8 cellular contexts compared by ENCODE assay signal in the genomic region with DNA sequence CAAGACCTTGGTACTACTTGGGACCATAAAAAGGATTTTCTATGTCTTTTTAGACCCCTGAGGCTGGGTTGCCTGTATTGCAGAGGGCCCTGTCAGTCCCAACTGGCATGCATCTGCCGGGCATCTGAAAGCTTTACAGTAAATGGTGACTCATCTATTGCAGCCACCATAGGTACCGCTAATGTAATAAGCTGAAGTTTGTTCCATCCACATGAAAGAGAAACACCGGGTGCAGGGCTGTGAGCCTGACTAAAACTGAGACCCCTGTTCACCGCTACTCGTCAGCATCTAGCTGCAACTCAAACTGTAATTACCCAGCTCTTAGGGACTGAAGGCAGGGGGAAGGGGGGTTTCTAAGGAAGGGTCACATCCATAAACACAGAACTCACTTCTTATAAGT. TPM values are rescaled to one million over a fixed set of nuclear protein-coding genes. Genes with fewer than 3 reads are reported as not detected.
DNase-seq lines count a peak whose midpoint lies in the region; ATAC-seq and TF ChIP-seq lines count a peak whose summit lies in the region.

No MANE protein-coding gene starts in this region.

- no peaks in the 10 kb centered on the region for H3K9me3 Mint-ChIP-seq in effector memory CD8-positive, alpha-beta T cell

- TF ChIP-seq CTCF in GM06990 (IDR thresholded peaks at IDR 0.05; ENCODE audit: insufficient read depth, low read length, poor library complexity, severe bottlenecking) (no peak), HCT116 (IDR thresholded peaks at IDR 0.05 in 2 of 3, conservative IDR thresholded peaks at IDR 0.05 in 1 of 3; ENCODE audit: borderline replicate concordance in 1 of 3, insufficient read depth in 1 of 3, low read depth in 2 of 3, low read length in 2 of 3) (no peak)

- ATAC-seq in HCT116: peak; percentile 52
- peak; percentile 87 for ATAC-seq in SK-N-SH treated with all-trans-retinoic acid at 6 μM for 48 hours
- peak; percentile 82 for ATAC-seq in effector memory CD8-positive, alpha-beta T cell (replicated peaks)

- BruUV-seq in HCT116 (replicated peaks; lab: Mats Ljungman, UMichigan): no TSS peak

- H3K27me3 ChIP-seq in GM06990 (replicated peaks; ENCODE audit: control insufficient read depth, insufficient read depth, low read length) (no peaks in the 10 kb centered on the region), HCT116 (ENCODE audit: insufficient read depth, low read length) (no peaks in the 10 kb centered on the region)

- RAD21 ChIA-PET in HCT116 (lab: Charles Lee; ENCODE audit: low non-redundant PET in 1 of 2, low total read pairs in 2 of 2, uncharacterized antibody in 2 of 2, unreplicated experiment in 2 of 2): interaction anchor here in 1 of 2 experiments (1.0 kb wide), 1 partner anchor 146 kb away, joined by 3 read pairs; no protein-coding TSS in a partner anchor

- TF ChIP-seq RAD21 in HCT116 (IDR thresholded peaks at IDR 0.05; ENCODE audit: low read depth): no peak

- DNase-seq in GM06990 (ENCODE audit: extremely low read depth, insufficient read length) (peak; percentile 54), HCT116 (ENCODE audit: low read depth, low spot score) (peak; percentile 58), NCI-H2196 treated with DMSO at 0.1 percent for 48 hours (lab: John Stamatoyannopoulos, UW; ENCODE audit: unreplicated experiment) (no peak), NCI-H2081 (lab: John Stamatoyannopoulos, UW) (no peak), NCI-H446 (lab: John Stamatoyannopoulos, UW) (no peak), NCI-H748 treated with DMSO at 0.1 percent for 48 hours (lab: John Stamatoyannopoulos, UW) (no peak)
- peak in 1 of 3 experiments; percentile 22 for DNase-seq in effector memory CD8-positive, alpha-beta T cell

- intact Hi-C loops in HCT116 (cut with micrococcal nuclease): no loop called here

- H3K9me3 ChIP-seq in HCT116 (ENCODE audit: control insufficient read depth in 1 of 2, insufficient read depth in 1 of 2, low read depth in 1 of 2, low read length in 2 of 2): no peaks in the 10 kb centered on the region

- H3K9ac ChIP-seq in HCT116 (ENCODE audit: low read length): peak overlapping the region; percentile 53; the same call in 1 of the 2 replicates

- no peaks in the 10 kb centered on the region for H3K27me3 Mint-ChIP-seq in effector memory CD8-positive, alpha-beta T cell

- no peaks in the 10 kb centered on the region for H3K9me2 ChIP-seq in HCT116 (ENCODE audit: insufficient read depth)

- POLR2A ChIA-PET in HCT116 (lab: Charles Lee): no interaction called here

- no peaks in the 10 kb centered on the region for H4K20me1 ChIP-seq in HCT116 (ENCODE audit: insufficient read depth)

- peaks cover 10% of the 10 kb centered on the region for H3K36me3 Mint-ChIP-seq in effector memory CD8-positive, alpha-beta T cell (ENCODE audit: insufficient read depth)

- no peak overlapping the region for H2AFZ ChIP-seq in HCT116 (ENCODE audit: low read depth, low read length, poor library complexity, severe bottlenecking)

- H3K27ac Mint-ChIP-seq in effector memory CD8-positive, alpha-beta T cell: peak overlapping the region; percentile 84 to 92

- H3K79me2 ChIP-seq in HCT116 (ENCODE audit: insufficient read depth, low read length): peaks cover 5% of the 10 kb centered on the region

- CTCF ChIA-PET in HCT116 (lab: Charles Lee): interaction anchor here (1.8 kb wide), 1 partner anchor 145 kb away, joined by 7 read pairs; no protein-coding TSS in a partner anchor

- no peak for TF ChIP-seq POLR2A in HCT116 (IDR thresholded peaks at IDR 0.05; ENCODE audit: borderline replicate concordance, extremely low read depth, insufficient read depth, insufficient read length)

- no peak overlapping the region for H3K4me3 ChIP-seq in GM06990 (replicated peaks; ENCODE audit: low read depth, low read length)
- peak overlapping the region in 1 of 2 experiments; percentile 25; a peak in 2 of 4 replicates for H3K4me3 ChIP-seq in HCT116 (replicated peaks in 1 of 2; ENCODE audit: low read depth in 1 of 2, low read length in 2 of 2)

- peaks cover 54 to 61% of the 10 kb centered on the region in 2 experiments for H3K4me1 ChIP-seq in HCT116 (ENCODE audit: control insufficient read depth in 1 of 2, insufficient read depth in 2 of 2, low read length in 2 of 2)

- peak overlapping the region; percentile 75 to 77 for H3K4me3 Mint-ChIP-seq in effector memory CD8-positive, alpha-beta T cell

- H3K4me1 Mint-ChIP-seq in effector memory CD8-positive, alpha-beta T cell (ENCODE audit: low read depth in 2 of 2): peaks cover 71 to 82% of the 10 kb centered on the region in 2 donors

- peak overlapping the region; percentile 86 for H3K27ac ChIP-seq in HCT116 (ENCODE audit: low read depth, low read length)

- H3K36me3 ChIP-seq in GM06990 (ENCODE audit: control insufficient read depth, insufficient read depth, low read length): no peaks in the 10 kb centered on the region
- H3K36me3 ChIP-seq in HCT116 (ENCODE audit: control insufficient read depth in 1 of 2, insufficient read depth in 2 of 2, low read length in 2 of 2): no peaks in the 10 kb centered on the region

- H3K4me2 ChIP-seq in HCT116 (ENCODE audit: low read length): peak overlapping the region; percentile 77

TF ChIP-seq in HCT116, 20 proteins besides CTCF, POLR2A, EP300 and RAD21 (continues in another document):
- TF ChIP-seq SRF (IDR thresholded peaks at IDR 0.05; ENCODE audit: low read depth): no peak
- TF ChIP-seq, protein P1, sequence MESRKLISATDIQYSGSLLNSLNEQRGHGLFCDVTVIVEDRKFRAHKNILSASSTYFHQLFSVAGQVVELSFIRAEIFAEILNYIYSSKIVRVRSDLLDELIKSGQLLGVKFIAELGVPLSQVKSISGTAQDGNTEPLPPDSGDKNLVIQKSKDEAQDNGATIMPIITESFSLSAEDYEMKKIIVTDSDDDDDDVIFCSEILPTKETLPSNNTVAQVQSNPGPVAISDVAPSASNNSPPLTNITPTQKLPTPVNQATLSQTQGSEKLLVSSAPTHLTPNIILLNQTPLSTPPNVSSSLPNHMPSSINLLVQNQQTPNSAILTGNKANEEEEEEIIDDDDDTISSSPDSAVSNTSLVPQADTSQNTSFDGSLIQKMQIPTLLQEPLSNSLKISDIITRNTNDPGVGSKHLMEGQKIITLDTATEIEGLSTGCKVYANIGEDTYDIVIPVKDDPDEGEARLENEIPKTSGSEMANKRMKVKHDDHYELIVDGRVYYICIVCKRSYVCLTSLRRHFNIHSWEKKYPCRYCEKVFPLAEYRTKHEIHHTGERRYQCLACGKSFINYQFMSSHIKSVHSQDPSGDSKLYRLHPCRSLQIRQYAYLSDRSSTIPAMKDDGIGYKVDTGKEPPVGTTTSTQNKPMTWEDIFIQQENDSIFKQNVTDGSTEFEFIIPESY (IDR thresholded peaks at IDR 0.05; ENCODE audit: extremely low read depth, insufficient replicate concordance, low read length): no peak
- TF ChIP-seq EZH2 (IDR thresholded peaks at IDR 0.05): no peak

TF ChIP-seq in SK-N-SH treated with all-trans-retinoic acid at 6 μM for 48 hours, 23 proteins besides CTCF, POLR2A, EP300 and RAD21:
- no peak for TF ChIP-seq ZNF565 (CRISPR knock-in tag; conservative IDR thresholded peaks at IDR 0.05; ENCODE audit: low read depth)
- TF ChIP-seq ZFP30 (CRISPR knock-in tag; IDR thresholded peaks at IDR 0.05): no peak
- TF ChIP-seq ZNF8 (CRISPR knock-in tag; IDR thresholded peaks at IDR 0.05): no peak
- TF ChIP-seq BACH2 (CRISPR knock-in tag; IDR thresholded peaks at IDR 0.05; ENCODE audit: borderline replicate concordance): no peak
- no peak for TF ChIP-seq SNAI2 (CRISPR knock-in tag; IDR thresholded peaks at IDR 0.05)
- no peak for TF ChIP-seq ZNF70 (CRISPR knock-in tag; IDR thresholded peaks at IDR 0.05)
- no peak for TF ChIP-seq ZFP3 (CRISPR knock-in tag; IDR thresholded peaks at IDR 0.05)
- TF ChIP-seq RARB (CRISPR knock-in tag; IDR thresholded peaks at IDR 0.05): no peak
- TF ChIP-seq TCF4 (CRISPR knock-in tag; IDR thresholded peaks at IDR 0.05; ENCODE audit: borderline replicate concordance): no peak

RNA-seq across cellular contexts. Expression of a gene that starts 49.5 kb away (rescaled TPM):
- total RNA-seq in HCT116 (2021; ENCODE audit: unreplicated experiment): 12.4 TPM
- polyA plus RNA-seq in HCT116 (2012): 5.7 and 7.1 TPM in 2 replicates

Comparison
In these comparisons a context has a peak if more than half of its experiments do, and no peak if none do; other contexts are left out.
1. DNase-seq: peak in GM06990 (single experiment) and HCT116 (single experiment); none in NCI-H2196 treated with DMSO at 0.1 percent for 48 hours (single experiment), NCI-H2081 (0 of 2), NCI-H446 (0 of 2) and NCI-H748 treated with DMSO at 0.1 percent for 48 hours (single experiment).
2. Peak in every context shown above with its lines, with median percentiles within 50 percentile points of each other: ATAC-seq.